In genomic region chr1:16727190-16728111, GRCh38 we compare ENCODE assay signal across 7 cellular contexts. TPM values are rescaled to one million over a fixed set of nuclear protein-coding genes. Genes with fewer than 3 reads are reported as not detected.
DNase-seq lines count a peak whose midpoint lies in the region; ATAC-seq and TF ChIP-seq lines count a peak whose summit lies in the region.

No MANE protein-coding gene starts in this region.

- no peak overlapping the region for H3K4me3 ChIP-seq in heart right ventricle

- peaks cover 0 to 3% (median 0%) of the 10 kb centered on the region in 9 donors for H3K4me1 ChIP-seq in heart right ventricle

- WGBS in heart right ventricle, 2 donors: 79 to 88% methylated on average over 42 of the region's 42 CpGs

- H3K9me3 ChIP-seq in heart right ventricle: no peaks in the 10 kb centered on the region

- DNase-seq in NCI-H1694 treated with DMSO at 0.1 percent for 48 hours (lab: John Stamatoyannopoulos, UW): peak; percentile 51
- peak; percentile 30 for DNase-seq in activated CD8-positive, alpha-beta memory T cell treated with anti-CD3 and anti-CD28 coated beads, Interleukin-2, amount 50 U/mL, for 4 hours
- peak in 1 of 2 donors; percentile 24 for DNase-seq in heart right ventricle
- peak; percentile 54 to 82 for DNase-seq in stimulated activated CD4-positive, alpha-beta T cell treated with anti-CD3 and anti-CD28 coated beads, Interleukin-4, amount 100 ng/mL, for 48 hours (ENCODE audit: low read depth in 2 of 2)
- DNase-seq in middle frontal gyrus (ENCODE audit: extremely low spot score, low spot score): no peak
- no peak for DNase-seq in DMS79 (lab: John Stamatoyannopoulos, UW)

- H3K36me3 ChIP-seq in heart right ventricle: no peaks in the 10 kb centered on the region

- ATAC-seq in GM21717 (IDR thresholded peaks at IDR 0.05; ENCODE audit: unreplicated experiment) (peak; percentile 49), heart right ventricle (peak in 6 of 8 donors; percentile 37 to 82 (median 48))

- H3K27ac ChIP-seq in heart right ventricle: no peak overlapping the region

- intact Hi-C loops in heart right ventricle (cut with DNase I): no loop called here

- TF ChIP-seq CTCF in heart right ventricle (IDR thresholded peaks at IDR 0.05): no peak

- peaks cover 0 to 46% (median 31%) of the 10 kb centered on the region in 7 donors for H3K27me3 ChIP-seq in heart right ventricle

RNA-seq across cellular contexts. Expression of gene RNU1-4, which starts 12.9 kb away (rescaled TPM):
- total RNA-seq in heart right ventricle: 1,000 to 10,000 TPM in 8 of 10 donors, 100 to 1,000 TPM in 2; 635 to 5,242 (median 1,949) TPM
- polyA plus RNA-seq in heart right ventricle: not detected

Comparison
In these comparisons a context has a peak if more than half of its experiments do, and no peak if none do; other contexts are left out.
1. DNase-seq: peak in NCI-H1694 treated with DMSO at 0.1 percent for 48 hours (single experiment), activated CD8-positive, alpha-beta memory T cell treated with anti-CD3 and anti-CD28 coated beads, Interleukin-2, amount 50 U/mL, for 4 hours (single experiment) and stimulated activated CD4-positive, alpha-beta T cell treated with anti-CD3 and anti-CD28 coated beads, Interleukin-4, amount 100 ng/mL, for 48 hours (2 of 2); none in middle frontal gyrus (single experiment) and DMS79 (single experiment).